In the genomic region with DNA sequence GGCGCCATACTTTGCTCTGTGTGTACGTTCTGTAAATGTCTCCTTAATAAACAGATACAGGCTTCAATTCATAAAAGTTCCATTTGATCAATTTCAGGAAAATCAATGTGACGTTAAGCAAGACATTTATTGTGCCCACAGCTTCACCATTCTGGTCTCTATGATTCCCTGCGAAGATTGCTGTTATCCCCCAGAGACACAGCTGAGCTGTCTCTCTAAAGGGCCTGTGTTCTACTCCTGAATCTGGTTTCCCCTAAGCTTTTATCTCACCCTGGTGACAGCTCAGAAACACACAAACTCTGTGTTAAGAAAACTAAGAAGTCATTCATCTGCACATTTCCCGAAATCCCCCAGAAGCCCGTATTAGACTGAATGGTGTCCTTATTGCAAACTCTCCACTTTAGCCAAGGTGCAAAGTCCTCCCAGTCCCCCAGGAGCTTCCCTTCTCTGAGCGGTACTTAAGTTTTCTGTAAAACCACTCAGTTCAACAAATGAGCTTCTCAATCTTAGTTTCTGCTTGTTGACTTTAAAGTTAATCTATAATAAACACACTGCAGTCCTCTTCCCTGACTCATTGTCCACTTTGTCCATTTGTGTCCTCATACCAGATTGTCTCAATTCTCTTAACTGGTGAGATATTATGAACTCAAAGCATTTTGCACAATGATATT, we compare ENCODE assay signal across 1 cellular context.
TF ChIP-seq lines count a peak whose summit lies in the region.

No MANE protein-coding gene starts in this region.

TF ChIP-seq in K562, 482 proteins besides CTCF, POLR2A, EP300 and RAD21 (continued from another document):
- TF ChIP-seq, protein P1, sequence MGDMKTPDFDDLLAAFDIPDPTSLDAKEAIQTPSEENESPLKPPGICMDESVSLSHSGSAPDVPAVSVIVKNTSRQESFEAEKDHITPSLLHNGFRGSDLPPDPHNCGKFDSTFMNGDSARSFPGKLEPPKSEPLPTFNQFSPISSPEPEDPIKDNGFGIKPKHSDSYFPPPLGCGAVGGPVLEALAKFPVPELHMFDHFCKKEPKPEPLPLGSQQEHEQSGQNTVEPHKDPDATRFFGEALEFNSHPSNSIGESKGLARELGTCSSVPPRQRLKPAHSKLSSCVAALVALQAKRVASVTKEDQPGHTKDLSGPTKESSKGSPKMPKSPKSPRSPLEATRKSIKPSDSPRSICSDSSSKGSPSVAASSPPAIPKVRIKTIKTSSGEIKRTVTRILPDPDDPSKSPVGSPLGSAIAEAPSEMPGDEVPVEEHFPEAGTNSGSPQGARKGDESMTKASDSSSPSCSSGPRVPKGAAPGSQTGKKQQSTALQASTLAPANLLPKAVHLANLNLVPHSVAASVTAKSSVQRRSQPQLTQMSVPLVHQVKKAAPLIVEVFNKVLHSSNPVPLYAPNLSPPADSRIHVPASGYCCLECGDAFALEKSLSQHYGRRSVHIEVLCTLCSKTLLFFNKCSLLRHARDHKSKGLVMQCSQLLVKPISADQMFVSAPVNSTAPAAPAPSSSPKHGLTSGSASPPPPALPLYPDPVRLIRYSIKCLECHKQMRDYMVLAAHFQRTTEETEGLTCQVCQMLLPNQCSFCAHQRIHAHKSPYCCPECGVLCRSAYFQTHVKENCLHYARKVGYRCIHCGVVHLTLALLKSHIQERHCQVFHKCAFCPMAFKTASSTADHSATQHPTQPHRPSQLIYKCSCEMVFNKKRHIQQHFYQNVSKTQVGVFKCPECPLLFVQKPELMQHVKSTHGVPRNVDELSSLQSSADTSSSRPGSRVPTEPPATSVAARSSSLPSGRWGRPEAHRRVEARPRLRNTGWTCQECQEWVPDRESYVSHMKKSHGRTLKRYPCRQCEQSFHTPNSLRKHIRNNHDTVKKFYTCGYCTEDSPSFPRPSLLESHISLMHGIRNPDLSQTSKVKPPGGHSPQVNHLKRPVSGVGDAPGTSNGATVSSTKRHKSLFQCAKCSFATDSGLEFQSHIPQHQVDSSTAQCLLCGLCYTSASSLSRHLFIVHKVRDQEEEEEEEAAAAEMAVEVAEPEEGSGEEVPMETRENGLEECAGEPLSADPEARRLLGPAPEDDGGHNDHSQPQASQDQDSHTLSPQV (IDR thresholded peaks at IDR 0.05) = no peak
- TF ChIP-seq NCOR1 (IDR thresholded peaks at IDR 0.05) = 0 out of 2 replicates have a peak, but pooled peaks have one; percentile 11
- TF ChIP-seq CBFA2T3 (IDR thresholded peaks at IDR 0.05) = peak; percentile 35; the same call in 1 of the 2 replicates
- no peak for TF ChIP-seq CHD2 (IDR thresholded peaks at IDR 0.05; ENCODE audit: low read depth, low read length)
- TF ChIP-seq E2F3 (CRISPR knock-in tag; IDR thresholded peaks at IDR 0.05) = no peak
- TF ChIP-seq ZNF79 (CRISPR knock-in tag; IDR thresholded peaks at IDR 0.05; ENCODE audit: low read depth) = no peak
- peak; percentile 49; the same call in 1 of the 2 replicates for TF ChIP-seq TCF3 (CRISPR knock-in tag; IDR thresholded peaks at IDR 0.05)
- no peak for TF ChIP-seq ADNP (tag; IDR thresholded peaks at IDR 0.05)
- TF ChIP-seq WHSC1 (IDR thresholded peaks at IDR 0.05; ENCODE audit: low read length) = no peak
- TF ChIP-seq ZKSCAN1 (IDR thresholded peaks at IDR 0.05; ENCODE audit: low read depth, low read length) = no peak
- TF ChIP-seq DPF2 (IDR thresholded peaks at IDR 0.05) = peak; percentile 44; the same call in 1 of the 2 replicates
- TF ChIP-seq, protein P2, sequence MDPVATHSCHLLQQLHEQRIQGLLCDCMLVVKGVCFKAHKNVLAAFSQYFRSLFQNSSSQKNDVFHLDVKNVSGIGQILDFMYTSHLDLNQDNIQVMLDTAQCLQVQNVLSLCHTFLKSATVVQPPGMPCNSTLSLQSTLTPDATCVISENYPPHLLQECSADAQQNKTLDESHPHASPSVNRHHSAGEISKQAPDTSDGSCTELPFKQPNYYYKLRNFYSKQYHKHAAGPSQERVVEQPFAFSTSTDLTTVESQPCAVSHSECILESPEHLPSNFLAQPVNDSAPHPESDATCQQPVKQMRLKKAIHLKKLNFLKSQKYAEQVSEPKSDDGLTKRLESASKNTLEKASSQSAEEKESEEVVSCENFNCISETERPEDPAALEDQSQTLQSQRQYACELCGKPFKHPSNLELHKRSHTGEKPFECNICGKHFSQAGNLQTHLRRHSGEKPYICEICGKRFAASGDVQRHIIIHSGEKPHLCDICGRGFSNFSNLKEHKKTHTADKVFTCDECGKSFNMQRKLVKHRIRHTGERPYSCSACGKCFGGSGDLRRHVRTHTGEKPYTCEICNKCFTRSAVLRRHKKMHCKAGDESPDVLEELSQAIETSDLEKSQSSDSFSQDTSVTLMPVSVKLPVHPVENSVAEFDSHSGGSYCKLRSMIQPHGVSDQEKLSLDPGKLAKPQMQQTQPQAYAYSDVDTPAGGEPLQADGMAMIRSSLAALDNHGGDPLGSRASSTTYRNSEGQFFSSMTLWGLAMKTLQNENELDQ (CRISPR knock-in tag; IDR thresholded peaks at IDR 0.05; ENCODE audit: borderline replicate concordance) = no peak
- TF ChIP-seq ARID1B (IDR thresholded peaks at IDR 0.05) = peak; percentile 47
- TF ChIP-seq GTF2E2 (tag; IDR thresholded peaks at IDR 0.05) = peak; percentile 37; the same call in 1 of the 2 replicates
- 0 out of 2 replicates have a peak, but pooled peaks have one; percentile 18 for TF ChIP-seq POLR2AphosphoS5 (IDR thresholded peaks at IDR 0.05; ENCODE audit: control insufficient read depth, insufficient read depth, low read depth, low read length)
- TF ChIP-seq, protein P3, sequence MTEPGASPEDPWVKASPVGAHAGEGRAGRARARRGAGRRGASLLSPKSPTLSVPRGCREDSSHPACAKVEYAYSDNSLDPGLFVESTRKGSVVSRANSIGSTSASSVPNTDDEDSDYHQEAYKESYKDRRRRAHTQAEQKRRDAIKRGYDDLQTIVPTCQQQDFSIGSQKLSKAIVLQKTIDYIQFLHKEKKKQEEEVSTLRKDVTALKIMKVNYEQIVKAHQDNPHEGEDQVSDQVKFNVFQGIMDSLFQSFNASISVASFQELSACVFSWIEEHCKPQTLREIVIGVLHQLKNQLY (CRISPR knock-in tag; conservative IDR thresholded peaks at IDR 0.05) = no peak
- no peak for TF ChIP-seq HLTF (IDR thresholded peaks at IDR 0.05)
- no peak for TF ChIP-seq BRD4 (IDR thresholded peaks at IDR 0.05)
- no peak for TF ChIP-seq ATF6 (CRISPR knock-in tag; IDR thresholded peaks at IDR 0.05)
- 0 out of 4 replicates have a peak, but pooled peaks of 1 of the 2 experiments have one; percentile 9 for TF ChIP-seq KDM1A (IDR thresholded peaks at IDR 0.05)
- TF ChIP-seq TAL1 (IDR thresholded peaks at IDR 0.05) = peak; percentile 18; the same call in 1 of the 2 replicates
- no peak for TF ChIP-seq ZFP1 (CRISPR knock-in tag; IDR thresholded peaks at IDR 0.05)
- no peak for TF ChIP-seq ZNF384 (IDR thresholded peaks at IDR 0.05; ENCODE audit: low read depth, low read length)
- peak; percentile 18; the same call in 1 of the 2 replicates for TF ChIP-seq GATAD2B (IDR thresholded peaks at IDR 0.05; ENCODE audit: borderline replicate concordance)
- 0 out of 2 replicates have a peak, but pooled peaks have one; percentile 12 for TF ChIP-seq MBD2 (IDR thresholded peaks at IDR 0.05; ENCODE audit: borderline replicate concordance, low read depth)
TF ChIP-seq in K562: peak in this region for 12.
